Comparison of ENCODE assay signal across 1 cellular context in the genomic region with DNA sequence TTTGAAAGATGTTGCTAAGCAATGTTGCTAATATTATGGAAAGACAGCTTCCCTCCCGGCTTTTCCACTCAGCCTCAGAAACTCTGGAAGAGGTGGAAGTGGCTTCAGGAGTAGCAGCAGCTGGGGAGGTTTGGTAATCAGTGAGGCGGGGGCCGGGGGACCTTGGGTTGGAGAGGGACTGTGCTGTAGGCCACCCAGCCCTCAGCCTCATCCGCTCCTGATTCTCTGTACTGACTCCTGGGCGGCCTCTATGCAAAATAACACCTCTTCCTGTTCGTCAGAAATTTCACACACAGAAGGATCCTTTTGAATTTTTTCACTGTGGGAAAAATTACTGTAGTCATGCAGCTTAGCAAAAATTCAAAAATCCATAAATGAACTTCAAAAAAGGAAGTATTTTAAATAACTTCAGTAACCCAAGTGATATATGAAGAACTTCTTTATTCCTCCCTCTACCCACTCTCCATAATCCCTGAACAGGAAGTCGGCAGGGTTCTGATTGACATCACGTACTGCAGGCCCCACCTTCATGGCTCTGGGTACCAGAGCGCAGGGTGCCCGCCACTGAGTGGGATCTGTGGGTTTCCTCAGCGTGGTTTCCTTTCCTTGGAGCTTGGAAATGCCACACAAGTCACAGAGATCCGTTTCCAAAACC.
TF ChIP-seq lines count a peak whose summit lies in the region.

No MANE protein-coding gene starts in this region.

TF ChIP-seq in H1, 55 proteins besides CTCF, POLR2A, EP300 and RAD21:
- TF ChIP-seq SP4 (IDR thresholded peaks at IDR 0.05; ENCODE audit: low read length) (no peak), ASH2L (IDR thresholded peaks at IDR 0.05; ENCODE audit: low read length) (no peak), TEAD4 (IDR thresholded peaks at IDR 0.05; ENCODE audit: low read depth, low read length) (no peak), TAF1 (IDR thresholded peaks at IDR 0.05; ENCODE audit: low read depth, low read length) (no peak), MAX (IDR thresholded peaks at IDR 0.05) (no peak), RNF2 (IDR thresholded peaks at IDR 0.05; ENCODE audit: borderline replicate concordance, low read depth, low read length, missing control alignments, poor library complexity, severe bottlenecking) (no peak), YY1 (IDR thresholded peaks at IDR 0.05; ENCODE audit: low read depth, low read length) (no peak), SRF (IDR thresholded peaks at IDR 0.05; ENCODE audit: low read depth, low read length) (no peak), FOSL1 (IDR thresholded peaks at IDR 0.05; ENCODE audit: insufficient read depth, low read depth, low read length) (no peak), ZNF274 (IDR thresholded peaks at IDR 0.05; ENCODE audit: borderline replicate concordance, extremely low read depth, low read length) (no peak), NRF1 (IDR thresholded peaks at IDR 0.05; ENCODE audit: low read depth, low read length) (no peak), TAF7 (optimal IDR thresholded peaks at IDR 0.05; ENCODE audit: borderline replicate concordance, low read depth, low read length) (no peak)
